ENCODE assay signal across 17 cellular contexts in genomic region chr15:31740203-31740602, GRCh38.
DNase-seq lines count a peak whose midpoint lies in the region; ATAC-seq and TF ChIP-seq lines count a peak whose summit lies in the region.
"Had no signal": no experiment of that assay in that cellular context is flagged by ENCODE, and none has a peak within 500 bp of the region (broad histone marks: within the 10 kb centered on the region; RNA-seq: fewer than 3 reads in every experiment).

No MANE protein-coding gene starts in this region.

- TF ChIP-seq CTCF in GM06990 (IDR thresholded peaks at IDR 0.05; ENCODE audit: insufficient read depth, low read length, poor library complexity, severe bottlenecking) (no peak), glutamatergic neuron (IDR thresholded peaks at IDR 0.05; ENCODE audit: partially characterized antibody, unreplicated experiment) (no peak), progenitor cell of endocrine pancreas (IDR thresholded peaks at IDR 0.05; ENCODE audit: unreplicated experiment) (no peak), lower leg skin (IDR thresholded peaks at IDR 0.05) (no peak), right atrium auricular region (IDR thresholded peaks at IDR 0.05) (no peak)

- H3K9me3 Mint-ChIP-seq in glutamatergic neuron (ENCODE audit: unreplicated experiment) (peaks cover 15% of the 10 kb centered on the region), progenitor cell of endocrine pancreas (ENCODE audit: low read depth) (peaks cover 10% of the 10 kb centered on the region)

- H3K36me3 Mint-ChIP-seq in glutamatergic neuron (ENCODE audit: unreplicated experiment), result peaks cover 23% of the 10 kb centered on the region
- no peaks in the 10 kb centered on the region for H3K36me3 Mint-ChIP-seq in progenitor cell of endocrine pancreas (ENCODE audit: insufficient read depth)

- H3K4me3 ChIP-seq in GM06990 (replicated peaks; ENCODE audit: low read depth, low read length), result no peak overlapping the region
- no peak overlapping the region for H3K4me3 ChIP-seq in NT2/D1 (ENCODE audit: insufficient read length, low read depth)
- no peak overlapping the region for H3K4me3 ChIP-seq in lower leg skin (ENCODE audit: low read depth, poor library complexity, severe bottlenecking)
- H3K4me3 ChIP-seq in right atrium auricular region, result no peak overlapping the region
- H3K4me3 ChIP-seq: esophagus muscularis mucosa, lung, SJSA1 had no signal

- intact Hi-C loops in lower leg skin (cut with DNase I; ENCODE audit: low total_unique reads), result no loop called here

- H3K4me3 Mint-ChIP-seq in glutamatergic neuron (ENCODE audit: unreplicated experiment), result peak overlapping the region; percentile 87
- no peak overlapping the region for H3K4me3 Mint-ChIP-seq in progenitor cell of endocrine pancreas (ENCODE audit: low read depth)
- H3K4me3 Mint-ChIP-seq: activated CD4-positive, alpha-beta memory T cell treated with anti-CD3 and anti-CD28 coated beads, Interleukin-2, amount 10 ng/mL, durations not matched to agents 7 days and 5 days had no signal

- H3K4me1 ChIP-seq in NT2/D1 (ENCODE audit: insufficient read depth, insufficient read length) (peaks cover 2% of the 10 kb centered on the region), right atrium auricular region (no peaks in the 10 kb centered on the region)
- H3K4me1 ChIP-seq: esophagus muscularis mucosa, SJSA1 had no signal

- H3K27me3 ChIP-seq in GM06990 (replicated peaks; ENCODE audit: control insufficient read depth, insufficient read depth, low read length) (no peaks in the 10 kb centered on the region), NT2/D1 (ENCODE audit: insufficient read depth, insufficient read length) (no peaks in the 10 kb centered on the region), right atrium auricular region (no peaks in the 10 kb centered on the region)
- H3K27me3 ChIP-seq: esophagus muscularis mucosa, SJSA1 had no signal

- H3K27ac Mint-ChIP-seq in glutamatergic neuron (ENCODE audit: unreplicated experiment) (peak overlapping the region; percentile 100), progenitor cell of endocrine pancreas (peak overlapping the region; percentile 65)
- H3K27ac Mint-ChIP-seq: activated CD4-positive, alpha-beta memory T cell treated with anti-CD3 and anti-CD28 coated beads, Interleukin-2, amount 10 ng/mL, durations not matched to agents 7 days and 5 days; activated T-helper 2 cell treated with anti-CD3 and anti-CD28 coated beads, Interferon-gamma antibody, Interleukin-2, Interleukin-4, amounts not matched to agents 10 μg/mL and 5 μg/mL and 100 μg/mL, durations not matched to agents 14 hours and 24 hours and 36 hours had no signal

- DNase-seq in GM06990 (ENCODE audit: extremely low read depth, insufficient read length) (peak; percentile 1), NT2/D1 (ENCODE audit: low read depth, low spot score) (peak; percentile 42), glutamatergic neuron (peak; percentile 92), progenitor cell of endocrine pancreas (ENCODE audit: low spot score, unreplicated experiment) (no peak), lower leg skin (ENCODE audit: low spot score in 2 of 2) (no peak), right atrium auricular region (ENCODE audit: low spot score) (no peak), NAMALWA (ENCODE audit: low spot score) (no peak)
- DNase-seq: activated CD4-positive, alpha-beta memory T cell treated with anti-CD3 and anti-CD28 coated beads, Interleukin-2, amount 10 ng/mL, durations not matched to agents 7 days and 5 days; AML-193; cortex of kidney; DMS153; NCI-H2029 treated with DMSO at 0.1 percent for 48 hours had no signal

- TF ChIP-seq POLR2A in lower leg skin (IDR thresholded peaks at IDR 0.05), result no peak

- 55 to 65% methylated on average over 9 of the region's 9 CpGs for WGBS in lower leg skin, 2 donors

- no peak overlapping the region for H3K27ac ChIP-seq in right atrium auricular region
- H3K27ac ChIP-seq: esophagus muscularis mucosa, SJSA1 had no signal

- peaks cover 37% of the 10 kb centered on the region for H3K4me1 Mint-ChIP-seq in glutamatergic neuron (ENCODE audit: low read depth, unreplicated experiment)
- no peaks in the 10 kb centered on the region for H3K4me1 Mint-ChIP-seq in progenitor cell of endocrine pancreas (ENCODE audit: low read depth)
- H3K4me1 Mint-ChIP-seq: activated CD4-positive, alpha-beta memory T cell treated with anti-CD3 and anti-CD28 coated beads, Interleukin-2, amount 10 ng/mL, durations not matched to agents 7 days and 5 days had no signal

- ATAC-seq in GM21367 (IDR thresholded peaks at IDR 0.05; ENCODE audit: unreplicated experiment), result no peak

- no peaks in the 10 kb centered on the region for H3K36me3 ChIP-seq in GM06990 (ENCODE audit: control insufficient read depth, insufficient read depth, low read length)
- H3K36me3 ChIP-seq in NT2/D1 (ENCODE audit: insufficient read depth, insufficient read length, low read length), result no peaks in the 10 kb centered on the region
- H3K36me3 ChIP-seq in right atrium auricular region, result no peaks in the 10 kb centered on the region
- H3K36me3 ChIP-seq: esophagus muscularis mucosa, SJSA1 had no signal

- H3K9me3 ChIP-seq in NT2/D1 (ENCODE audit: insufficient read depth, low read length) (peaks cover 14% of the 10 kb centered on the region), right atrium auricular region (peaks cover 0 to 24% of the 10 kb centered on the region in 2 donors)
- H3K9me3 ChIP-seq: SJSA1 had no signal

- H3K27me3 Mint-ChIP-seq in glutamatergic neuron (ENCODE audit: unreplicated experiment) (peaks cover 13% of the 10 kb centered on the region), progenitor cell of endocrine pancreas (no peaks in the 10 kb centered on the region)

- H3K9ac ChIP-seq in NT2/D1 (ENCODE audit: insufficient read length, low read depth), result peak overlapping the region; percentile 21

Comparison
In these comparisons a context has a peak if more than half of its experiments do, and no peak if none do; other contexts are left out.
1. DNase-seq: peak in GM06990 (single experiment), NT2/D1 (single experiment) and glutamatergic neuron (single experiment); none in progenitor cell of endocrine pancreas (single experiment), lower leg skin (0 of 2), right atrium auricular region (single experiment) and NAMALWA (single experiment).